In the genomic region with DNA sequence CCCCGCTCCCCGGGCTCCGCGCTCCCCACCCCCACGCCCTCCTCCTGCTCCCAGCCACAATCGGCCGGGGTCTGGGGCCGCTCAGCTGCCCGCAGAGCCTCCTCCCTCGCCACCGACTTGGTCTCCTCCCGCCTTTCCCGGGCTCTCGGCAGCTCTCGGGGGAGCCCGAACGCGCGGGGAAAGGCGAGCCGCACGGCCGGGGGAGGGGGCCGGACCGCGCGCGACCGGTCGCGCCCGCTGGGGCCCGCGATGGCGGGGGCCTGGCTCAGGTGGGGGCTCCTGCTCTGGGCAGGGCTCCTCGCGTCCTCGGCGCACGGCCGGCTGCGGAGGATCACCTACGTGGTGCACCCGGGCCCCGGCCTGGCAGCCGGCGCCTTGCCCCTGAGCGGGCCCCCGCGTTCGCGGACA, we compare ENCODE assay signal across 8 cellular contexts.
DNase-seq lines count a peak whose midpoint lies in the region; TF ChIP-seq lines count a peak whose summit lies in the region.

No MANE protein-coding gene starts in this region.

- peak overlapping the region; percentile 84 for H3K4me2 ChIP-seq in parathyroid adenoma (ENCODE audit: low read length)

- peaks cover 0 to 2% of the 10 kb centered on the region in 2 experiments; a peak in 1 of 3 replicates for H3K36me3 ChIP-seq in HEK293 (ENCODE audit: control insufficient read depth in 2 of 2, insufficient read depth in 1 of 2, low read length in 2 of 2)
- H3K36me3 ChIP-seq in SK-N-MC (ENCODE audit: insufficient read depth, low read length): no peaks in the 10 kb centered on the region
- H3K36me3 ChIP-seq in parathyroid adenoma (ENCODE audit: control insufficient read depth, insufficient read depth, low read length): no peaks in the 10 kb centered on the region

- TF ChIP-seq CTCF in GM13976 (IDR thresholded peaks at IDR 0.05; ENCODE audit: borderline replicate concordance, control extremely low read depth, extremely low read depth, insufficient read depth, missing control alignments) (no peak), HEK293 (tag by site-specific recombination; IDR thresholded peaks at IDR 0.05) (no peak), fibroblast of pulmonary artery (IDR thresholded peaks at IDR 0.05; ENCODE audit: low read length, missing control alignments) (no peak), parathyroid adenoma (IDR thresholded peaks at IDR 0.05) (no peak)

- no peaks in the 10 kb centered on the region for H3K79me2 ChIP-seq in parathyroid adenoma

- in situ Hi-C loops in GM13976 (cut with MboI; ENCODE audit: low sequenced_read_pairs, unreplicated experiment): no loop called here

- peaks cover 5% of the 10 kb centered on the region; the same call in 1 of the 2 replicates for H3K4me1 ChIP-seq in HEK293 (ENCODE audit: control insufficient read depth, insufficient read depth, low read length)
- H3K4me1 ChIP-seq in parathyroid adenoma: no peaks in the 10 kb centered on the region

- H3K27ac ChIP-seq in HEK293 (ENCODE audit: extremely low read depth, low read depth, low read length): peak overlapping the region; percentile 94
- H3K27ac ChIP-seq in SK-N-MC: no peak overlapping the region
- H3K27ac ChIP-seq in parathyroid adenoma: no peak overlapping the region

- H3K4me3 ChIP-seq in HEK293 (ENCODE audit: low read depth, low read length) (peak overlapping the region; percentile 66), SK-N-MC (peak overlapping the region; percentile 97), fibroblast of pulmonary artery (replicated peaks; ENCODE audit: low read depth, low read length) (peak overlapping the region; percentile 76), parathyroid adenoma (ENCODE audit: low read depth, low read length) (peak overlapping the region; percentile 60)

- peak overlapping the region; percentile 80 for H2AFZ ChIP-seq in parathyroid adenoma

- H3K9ac ChIP-seq in SK-N-MC (ENCODE audit: insufficient read length): peak overlapping the region; percentile 71
- no peak overlapping the region for H3K9ac ChIP-seq in parathyroid adenoma

- H3K27me3 ChIP-seq in parathyroid adenoma (ENCODE audit: control insufficient read depth, insufficient read depth, low read length): no peaks in the 10 kb centered on the region

- POLR2A ChIA-PET in HEK293 (lab: Yijun Ruan, JAX): interaction anchor here (0.7 to 1.4 kb wide), 3 partner anchors 43 to 187 kb away, joined by 3 to 4 read pairs (median 3); no protein-coding TSS in a partner anchor

- H3K9me3 ChIP-seq in HEK293 (ENCODE audit: control insufficient read depth, insufficient read depth, low read depth, low read length) (no peaks in the 10 kb centered on the region), SK-N-MC (ENCODE audit: low read depth, low read length) (no peaks in the 10 kb centered on the region), parathyroid adenoma (ENCODE audit: control insufficient read depth, low read length) (no peaks in the 10 kb centered on the region)

- DNase-seq in GM13976 (ENCODE audit: low spot score) (peak; percentile 53), SK-N-MC (ENCODE audit: low read depth, low spot score) (no peak), fibroblast of pulmonary artery (ENCODE audit: low read depth) (no peak), SIG-M5 treated with dmso at 0.1 percent for 504 hours (lab: John Stamatoyannopoulos, UW; ENCODE audit: unreplicated experiment) (no peak), medulla oblongata (ENCODE audit: extremely low spot score) (no peak), DMS114 treated with DMSO at 0.1 percent for 48 hours (lab: John Stamatoyannopoulos, UW; ENCODE audit: unreplicated experiment) (no peak)

- CTCF ChIA-PET in HEK293 (lab: Yijun Ruan, JAX): interaction anchor here (0.6 to 1.1 kb wide), 3 partner anchors 15 to 175 kb away, joined by 3 to 5 read pairs (median 3); no protein-coding TSS in a partner anchor

TF ChIP-seq in HEK293, 187 proteins besides CTCF, POLR2A, EP300 and RAD21:
- TF ChIP-seq ZNF10 (tag by site-specific recombination; IDR thresholded peaks at IDR 0.05) (no peak), HOXA7 (CRISPR knock-in tag; IDR thresholded peaks at IDR 0.05; ENCODE audit: borderline replicate concordance) (no peak), ZBTB26 (tag by site-specific recombination; optimal IDR thresholded peaks at IDR 0.05) (peak; percentile 35), ZEB2 (tag by site-specific recombination; IDR thresholded peaks at IDR 0.05) (no peak), ZNF37A (tag by site-specific recombination; IDR thresholded peaks at IDR 0.05) (no peak), ZBTB48 (tag by site-specific recombination; IDR thresholded peaks at IDR 0.05) (no peak)
